8 cellular contexts compared by ENCODE assay signal in the genomic region with DNA sequence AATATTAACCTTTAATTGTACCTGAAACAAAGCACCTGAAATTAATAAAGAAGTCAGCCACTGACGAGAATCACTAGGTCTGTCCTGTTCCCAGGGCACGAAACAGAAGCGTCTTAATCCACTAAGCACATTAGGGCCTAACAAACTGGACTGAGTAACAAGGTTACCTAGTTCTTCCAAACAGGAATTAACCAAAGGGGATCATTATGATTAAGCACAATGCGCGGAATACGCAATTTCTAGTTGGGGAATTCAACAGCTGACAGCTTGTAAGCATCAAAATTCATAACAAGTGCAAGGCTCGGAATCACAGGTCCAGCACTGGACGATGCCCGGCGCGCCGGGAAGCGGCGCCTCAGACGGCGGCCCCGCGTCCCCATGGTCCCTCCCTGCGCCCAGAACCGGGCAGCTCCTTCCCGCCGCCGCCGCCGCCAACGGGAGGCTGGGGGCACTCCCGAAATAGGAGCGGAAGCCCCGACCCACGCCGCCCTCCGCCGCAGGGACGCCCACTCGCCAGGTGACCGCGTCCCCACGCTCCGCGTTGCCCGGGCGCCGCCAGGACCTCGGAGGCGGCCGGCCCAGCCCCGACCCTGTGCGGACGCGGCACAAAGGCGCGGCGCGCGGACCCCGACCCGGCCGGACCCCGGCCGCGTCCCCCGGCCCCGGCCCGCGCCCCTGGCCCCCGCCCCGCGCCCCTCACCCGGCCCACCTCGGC. TPM values are rescaled to one million over a fixed set of nuclear protein-coding genes. Genes with fewer than 3 reads are reported as not detected.
DNase-seq lines count a peak whose midpoint lies in the region; ATAC-seq and TF ChIP-seq lines count a peak whose summit lies in the region.

No MANE protein-coding gene starts in this region.

- H3K27ac ChIP-seq in heart right ventricle (peak overlapping the region; percentile 39 to 83 (median 69)), RWPE2 (ENCODE audit: poor library complexity, severe bottlenecking) (peak overlapping the region; percentile 75)
- H3K27ac ChIP-seq in effector memory CD4-positive, alpha-beta T cell (ENCODE audit: insufficient read depth, low read length, poor library complexity, severe bottlenecking), result peak overlapping the region; percentile 23

- peaks cover 4 to 67% (median 57%) of the 10 kb centered on the region in 9 donors for H3K4me1 ChIP-seq in heart right ventricle
- H3K4me1 ChIP-seq in RWPE2 (ENCODE audit: insufficient read depth, poor library complexity, severe bottlenecking), result peaks cover 40% of the 10 kb centered on the region
- peaks cover 24% of the 10 kb centered on the region for H3K4me1 ChIP-seq in effector memory CD4-positive, alpha-beta T cell (ENCODE audit: control insufficient read depth, insufficient read depth, low read length, poor library complexity, severe bottlenecking)

- H3K27me3 ChIP-seq in heart right ventricle (no peaks in the 10 kb centered on the region), RWPE2 (ENCODE audit: insufficient read depth, poor library complexity, severe bottlenecking) (no peaks in the 10 kb centered on the region)
- no peaks in the 10 kb centered on the region for H3K27me3 ChIP-seq in effector memory CD4-positive, alpha-beta T cell (replicated peaks; ENCODE audit: control insufficient read depth, insufficient read depth, low read length, poor library complexity, severe bottlenecking)

- no peak for TF ChIP-seq CTCF in heart right ventricle (IDR thresholded peaks at IDR 0.05)
- TF ChIP-seq CTCF in RWPE2 (IDR thresholded peaks at IDR 0.05; ENCODE audit: poor library complexity, severe bottlenecking), result no peak

- DNase-seq in heart right ventricle (no peak), Right ventricle myocardium superior (no peak), RWPE2 (ENCODE audit: low spot score) (no peak), naive B cell (no peak)
- no peak for DNase-seq in effector memory CD4-positive, alpha-beta T cell

- H3K4me1 Mint-ChIP-seq in naive B cell, result peaks cover 39 to 60% (median 57%) of the 10 kb centered on the region in 3 donors

- H3K9me3 ChIP-seq in heart right ventricle (peaks cover 0 to 1% (median 0%) of the 10 kb centered on the region in 11 donors), RWPE2 (ENCODE audit: severe bottlenecking) (no peaks in the 10 kb centered on the region)
- no peaks in the 10 kb centered on the region for H3K9me3 ChIP-seq in effector memory CD4-positive, alpha-beta T cell (ENCODE audit: control insufficient read depth, low read length)

- 0 to 1% methylated on average over 62 to 70 of the region's 70 CpGs for WGBS in heart right ventricle, 2 donors

- H3K36me3 Mint-ChIP-seq in naive B cell, result peaks cover 10 to 15% of the 10 kb centered on the region in 2 donors

- peak overlapping the region; percentile 67 to 96 (median 86) for H3K4me3 Mint-ChIP-seq in naive B cell

- H3K9me3 Mint-ChIP-seq in naive B cell, result peaks cover 0 to 5% (median 0%) of the 10 kb centered on the region in 7 donors

- ATAC-seq in heart right ventricle (no peak), Right ventricle myocardium superior (ENCODE audit: poor library complexity) (no peak), HG02981 (IDR thresholded peaks at IDR 0.05; ENCODE audit: unreplicated experiment) (peak; percentile 8), RWPE2 (ENCODE audit: low read depth) (peak; percentile 20; the same call in 2 of the 3 replicates), naive B cell (ENCODE audit: low read depth in 2 of 2) (no peak), esophagus mucosa (no peak), GM19328 (IDR thresholded peaks at IDR 0.05; ENCODE audit: unreplicated experiment) (no peak)

- no peaks in the 10 kb centered on the region for H3K27me3 Mint-ChIP-seq in naive B cell

- H3K36me3 ChIP-seq in heart right ventricle (peaks cover 0 to 16% (median 0%) of the 10 kb centered on the region in 9 donors), RWPE2 (ENCODE audit: low read depth) (peaks cover 30% of the 10 kb centered on the region)
- H3K36me3 ChIP-seq in effector memory CD4-positive, alpha-beta T cell (ENCODE audit: control insufficient read depth, insufficient read depth, low read length), result peaks cover 6% of the 10 kb centered on the region

- intact Hi-C loops in heart right ventricle (cut with DNase I) (loop anchor here in 6 of 10 donors (2.0 to 5.0 kb wide), 7 partner anchors 36 to 211 kb away; a partner anchor contains a TSS), Right ventricle myocardium superior (cut with DNase I) (no loop called here)

- H3K27ac Mint-ChIP-seq in naive B cell, result peak overlapping the region in 4 of 6 donors; percentile 26 to 84 (median 68)

- H3K4me3 ChIP-seq in heart right ventricle (peak overlapping the region; percentile 49 to 78 (median 65)), RWPE2 (ENCODE audit: severe bottlenecking) (peak overlapping the region; percentile 64)
- H3K4me3 ChIP-seq in effector memory CD4-positive, alpha-beta T cell (ENCODE audit: insufficient read depth, low read depth, low read length, poor library complexity, severe bottlenecking), result peak overlapping the region; percentile 53

RNA-seq across cellular contexts. Expression of a gene that starts 0.9 kb away (rescaled TPM):
- total RNA-seq in heart right ventricle, result 10 to 100 TPM; 15.6 to 25.0 (median 20.6) TPM
- 10 to 100 TPM in 1 of 2 donors, 1 to 10 TPM in 1; 6.7 to 10.5 TPM for polyA plus RNA-seq in heart right ventricle
- total RNA-seq in Right ventricle myocardium superior, result 18.3 TPM
- polyA plus RNA-seq in naive B cell (ENCODE audit: low read depth in 6 of 6), result 1 to 10 TPM in 4 of 6 donors, under 1 TPM in 1, not detected in 1; 0.95 to 3.5 (median 2.0) TPM
- 52.7 TPM for total RNA-seq in esophagus mucosa

RNA-seq across cellular contexts. Expression of a gene that starts 54.7 kb away (rescaled TPM):
- total RNA-seq in heart right ventricle (100 to 1,000 TPM in 2 of 10 donors, 10 to 100 TPM in 8; 73.8 to 138 (median 85.4) TPM), Right ventricle myocardium superior (107 TPM), esophagus mucosa (42.6 TPM)
- polyA plus RNA-seq in heart right ventricle (100 to 1,000 TPM in 1 of 2 donors, 10 to 100 TPM in 1; 83.8 to 172 TPM), naive B cell (ENCODE audit: low read depth in 6 of 6) (10 to 100 TPM; 16.1 to 23.0 (median 21.6) TPM)

Comparison
In these comparisons a context has a peak if more than half of its experiments do, and no peak if none do; other contexts are left out.
1. ATAC-seq: peak in HG02981 (single experiment) and RWPE2 (single experiment); none in heart right ventricle (0 of 8), Right ventricle myocardium superior (single experiment), naive B cell (0 of 2), esophagus mucosa (single experiment) and GM19328 (single experiment).
2. H3K27ac ChIP-seq: peak in every context shown above with its lines; median percentile 75 in RWPE2; 69 in heart right ventricle; 23 in effector memory CD4-positive, alpha-beta T cell.
3. Peak in every context shown above with its lines, with median percentiles within 50 percentile points of each other: H3K4me3 ChIP-seq.